In the genomic region with DNA sequence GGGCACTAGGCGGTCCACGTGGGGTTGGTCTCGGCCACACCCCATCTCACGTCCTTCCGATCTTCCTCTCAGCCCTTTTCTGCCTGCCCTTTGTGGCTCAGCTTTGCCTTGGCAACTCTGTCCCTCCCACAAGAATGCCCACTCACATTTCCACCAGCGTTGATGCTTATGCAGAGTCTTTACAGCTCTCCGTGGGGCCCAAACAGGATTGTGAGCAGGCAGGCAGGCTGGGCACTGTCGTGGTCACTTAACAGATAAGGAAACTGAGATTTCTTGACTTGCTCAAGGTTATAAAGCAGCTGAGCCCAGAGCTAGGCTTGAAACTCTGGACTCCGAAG, we compare ENCODE assay signal across 31 cellular contexts.
A peak's percentile ranks its signal among the peaks of the same experiment; 100 is the strongest.
DNase-seq lines count a peak whose midpoint lies in the region; ATAC-seq and TF ChIP-seq lines count a peak whose summit lies in the region.
"Had no signal": no experiment of that assay in that cellular context is flagged by ENCODE, and none has a peak within 500 bp of the region (broad histone marks: within the 10 kb centered on the region; RNA-seq: fewer than 3 reads in every experiment).

No MANE protein-coding gene starts in this region.

- peak overlapping the region; percentile 44; the same call in 1 of the 2 replicates for H4K5ac ChIP-seq in IMR-90 (ENCODE audit: low read depth, low read length)

- H3K36me3 ChIP-seq in IMR-90 (ENCODE audit: control insufficient read depth, insufficient read depth, low read length) (no peaks in the 10 kb centered on the region), esophagus muscularis mucosa (no peaks in the 10 kb centered on the region), ovary (no peaks in the 10 kb centered on the region), subcutaneous abdominal adipose tissue (ENCODE audit: control insufficient read depth in 5 of 5, insufficient read depth in 5 of 5, low read length in 5 of 5) (no peaks in the 10 kb centered on the region)
- H3K36me3 ChIP-seq: adrenal gland, pancreas, right lobe of liver, SJCRH30 had no signal

- peaks cover 15% of the 10 kb centered on the region for H3K27me3 Mint-ChIP-seq in activated CD4-positive, alpha-beta memory T cell treated with anti-CD3 and anti-CD28 coated beads for 36 hours
- peaks cover 10% of the 10 kb centered on the region for H3K27me3 Mint-ChIP-seq in activated T-cell treated with anti-CD3 and anti-CD28 coated beads, Interleukin-2, amount 50 U/mL, for 24 hours

- H3K4me1 ChIP-seq in IMR-90 (ENCODE audit: control insufficient read depth, insufficient read depth, low read length): peaks cover 21% of the 10 kb centered on the region
- peaks cover 36 to 51% (median 40%) of the 10 kb centered on the region in 4 donors for H3K4me1 ChIP-seq in esophagus muscularis mucosa
- peaks cover 15% of the 10 kb centered on the region for H3K4me1 ChIP-seq in ovary (ENCODE audit: insufficient read depth)
- peaks cover 19 to 69% (median 42%) of the 10 kb centered on the region in 5 donors for H3K4me1 ChIP-seq in subcutaneous abdominal adipose tissue (ENCODE audit: control insufficient read depth in 5 of 5, insufficient read depth in 5 of 5, low read length in 5 of 5)
- H3K4me1 ChIP-seq: adrenal gland, Caco-2, pancreas had no signal

- H3K9me3 Mint-ChIP-seq in activated CD4-positive, alpha-beta memory T cell treated with anti-CD3 and anti-CD28 coated beads for 36 hours: no peaks in the 10 kb centered on the region
- no peaks in the 10 kb centered on the region for H3K9me3 Mint-ChIP-seq in activated T-cell treated with anti-CD3 and anti-CD28 coated beads, Interleukin-2, amount 50 U/mL, for 24 hours
- H3K9me3 Mint-ChIP-seq: activated CD4-positive, alpha-beta T cell treated with anti-CD3 and anti-CD28 coated beads, Interleukin-2, amount 10 ng/mL, durations not matched to agents 24 days and 14 days; activated T-cell treated with anti-CD3 and anti-CD28 coated beads, Interleukin-2, amount 50 U/mL, for 4 hours; natural killer cell treated with Interleukin-12 subunit alpha and Interleukin-12 subunit beta and Interleukin-15 and Interleukin-18, amount 100 ng/mL, for 72 hours; stimulated activated naive CD8-positive, alpha-beta T cell treated with anti-CD3 and anti-CD28 coated beads, Interleukin-15, Interleukin-2, amounts not matched to agents 100 ng/mL and 50 ng/mL, for 24 hours had no signal

- no peaks in the 10 kb centered on the region for H3K79me1 ChIP-seq in IMR-90 (ENCODE audit: low read depth in 1 of 2, low read length in 2 of 2)

- ATAC-seq in IMR-90 (ENCODE audit: low read depth): no peak
- ATAC-seq: activated T-cell treated with anti-CD3 and anti-CD28 coated beads, Interleukin-2, amount 50 U/mL, for 4 hours; foreskin keratinocyte; natural killer cell treated with Interleukin-12 subunit alpha and Interleukin-12 subunit beta and Interleukin-15 and Interleukin-18, amount 100 ng/mL, for 72 hours; Panc1; right lobe of liver had no signal

- H3K4me3 ChIP-seq in IMR-90 (ENCODE audit: insufficient read depth, low read depth, low read length) (no peak overlapping the region), esophagus muscularis mucosa (no peak overlapping the region), ovary (no peak overlapping the region), subcutaneous abdominal adipose tissue (ENCODE audit: low read depth in 1 of 5, low read length in 5 of 5) (peak overlapping the region in 1 of 5 donors; percentile 28)
- H3K4me3 ChIP-seq: adrenal gland, hepatocyte, pancreas, right lobe of liver, SJCRH30 had no signal

- H4K20me1 ChIP-seq in IMR-90 (ENCODE audit: insufficient read depth, low read length): no peaks in the 10 kb centered on the region

- no peak overlapping the region for H3K27ac Mint-ChIP-seq in activated CD4-positive, alpha-beta memory T cell treated with anti-CD3 and anti-CD28 coated beads for 36 hours
- no peak overlapping the region for H3K27ac Mint-ChIP-seq in activated T-cell treated with anti-CD3 and anti-CD28 coated beads, Interleukin-2, amount 50 U/mL, for 24 hours
- H3K27ac Mint-ChIP-seq: activated CD4-positive, alpha-beta T cell treated with anti-CD3 and anti-CD28 coated beads, Interleukin-2, amount 10 ng/mL, durations not matched to agents 24 days and 14 days; brain; natural killer cell treated with Interleukin-12 subunit alpha and Interleukin-12 subunit beta and Interleukin-15 and Interleukin-18, amount 100 ng/mL, for 72 hours; stimulated activated naive CD8-positive, alpha-beta T cell treated with anti-CD3 and anti-CD28 coated beads, Interleukin-15, Interleukin-2, amounts not matched to agents 100 ng/mL and 50 ng/mL, for 24 hours had no signal

- H3K27ac ChIP-seq in IMR-90 (ENCODE audit: insufficient read depth, low read length): no peak overlapping the region
- peak overlapping the region; percentile 34 to 72 (median 64) for H3K27ac ChIP-seq in esophagus muscularis mucosa (replicated peaks in 1 of 4)
- H3K27ac ChIP-seq in ovary: peak overlapping the region; percentile 44 to 64
- peak overlapping the region; percentile 56 for H3K27ac ChIP-seq in subcutaneous abdominal adipose tissue (ENCODE audit: low read depth, low read length)
- H3K27ac ChIP-seq: foreskin keratinocyte, hepatocyte, pancreas, right lobe of liver, SJCRH30 had no signal

- CTCF ChIA-PET in IMR-90 (lab: Yijun Ruan, JAX): no interaction called here
- CTCF ChIA-PET in activated CD4-positive, alpha-beta memory T cell treated with anti-CD3 and anti-CD28 coated beads for 36 hours (lab: Charles Lee): interaction anchor here (1.3 kb wide), 1 partner anchor 13 kb away, joined by 3 read pairs; no protein-coding TSS in a partner anchor

- WGBS in IMR-90 (ENCODE audit: extremely low coverage in 2 of 2, insufficient read length in 1 of 2), 2 experiments: 88% methylated on average over 5 of the region's 9 CpGs; no CpG with 5 or more reads in 1 of the 2 experiments
- 74% methylated on average over 9 of the region's 9 CpGs for WGBS in esophagus muscularis mucosa
- 22 to 43% (median 40%) methylated on average over 9 of the region's 9 CpGs for WGBS in ovary, 3 donors

- no peak overlapping the region for H2AK9ac ChIP-seq in IMR-90 (replicated peaks; ENCODE audit: low read depth, low read length, poor library complexity)

- H2AK5ac ChIP-seq in IMR-90 (ENCODE audit: low read depth, low read length): peak overlapping the region; percentile 77; the same call in 1 of the 2 replicates

- no peak for DNase-seq in IMR-90
- no peak for DNase-seq in esophagus muscularis mucosa (ENCODE audit: extremely low spot score)
- no peak for DNase-seq in ovary
- no peak for DNase-seq in activated CD4-positive, alpha-beta memory T cell treated with anti-CD3 and anti-CD28 coated beads for 36 hours
- no peak for DNase-seq in activated T-cell treated with anti-CD3 and anti-CD28 coated beads, Interleukin-2, amount 50 U/mL, for 24 hours
- DNase-seq in dermis blood vessel endothelial cell: no peak
- no peak for DNase-seq in H4 (ENCODE audit: low spot score)
- DNase-seq: activated CD4-positive, alpha-beta T cell treated with anti-CD3 and anti-CD28 coated beads, Interleukin-2, amount 10 ng/mL, durations not matched to agents 24 days and 14 days; activated naive CD4-positive, alpha-beta T cell; activated T-cell treated with anti-CD3 and anti-CD28 coated beads, Interleukin-2, amount 50 U/mL, for 4 hours; adrenal gland; C1 segment of cervical spinal cord; Caco-2; effector CD4-positive, alpha-beta T cell; foreskin keratinocyte; KBM-7; midbrain; NCI-H1417; NCI-H2081; NCI-H226; NCI-H69; pancreas; right lobe of liver; T1000 had no signal

- TF ChIP-seq POLR2A in IMR-90 (IDR thresholded peaks at IDR 0.05; ENCODE audit: low read depth, low read length): no peak
- TF ChIP-seq POLR2A in esophagus muscularis mucosa (IDR thresholded peaks at IDR 0.05; ENCODE audit: low read depth): no peak
- no peak for TF ChIP-seq POLR2A in ovary (IDR thresholded peaks at IDR 0.05)

- H4K8ac ChIP-seq in IMR-90 (ENCODE audit: low read depth in 2 of 2, low read length in 2 of 2): peak overlapping the region in 1 of 2 experiments; percentile 8; a peak in 1 of 4 replicates

- in situ Hi-C loops in IMR-90 (cut with MboI; ENCODE audit: low sequenced_read_pairs): no loop called here

- H3K4me1 Mint-ChIP-seq in activated CD4-positive, alpha-beta memory T cell treated with anti-CD3 and anti-CD28 coated beads for 36 hours (ENCODE audit: low read depth): no peaks in the 10 kb centered on the region
- H3K4me1 Mint-ChIP-seq in activated T-cell treated with anti-CD3 and anti-CD28 coated beads, Interleukin-2, amount 50 U/mL, for 24 hours (ENCODE audit: low read depth): no peaks in the 10 kb centered on the region

- BruUV-seq in IMR-90 (replicated peaks; lab: Mats Ljungman, UMichigan): no TSS peak

- no peak overlapping the region for H3K4me3 Mint-ChIP-seq in activated CD4-positive, alpha-beta memory T cell treated with anti-CD3 and anti-CD28 coated beads for 36 hours
- H3K4me3 Mint-ChIP-seq in activated T-cell treated with anti-CD3 and anti-CD28 coated beads, Interleukin-2, amount 50 U/mL, for 24 hours: no peak overlapping the region
- H3K4me3 Mint-ChIP-seq: activated CD4-positive, alpha-beta T cell treated with anti-CD3 and anti-CD28 coated beads, Interleukin-2, amount 10 ng/mL, durations not matched to agents 24 days and 14 days; activated T-cell treated with anti-CD3 and anti-CD28 coated beads, Interleukin-2, amount 50 U/mL, for 4 hours; brain; natural killer cell treated with Interleukin-12 subunit alpha and Interleukin-12 subunit beta and Interleukin-15 and Interleukin-18, amount 100 ng/mL, for 72 hours; stimulated activated naive CD8-positive, alpha-beta T cell treated with anti-CD3 and anti-CD28 coated beads, Interleukin-15, Interleukin-2, amounts not matched to agents 100 ng/mL and 50 ng/mL, for 24 hours had no signal

- 0 out of 2 replicates have a peak overlapping the region, but pooled peaks have one; percentile 15 for H4K91ac ChIP-seq in IMR-90 (ENCODE audit: insufficient read depth, low read depth, low read length)

- dilution Hi-C loops in IMR-90 (cut with HindIII; ENCODE audit: low sequenced_read_pairs, unreplicated experiment): no loop called here

- peak overlapping the region; percentile 62; the same call in 1 of the 2 replicates for H3K18ac ChIP-seq in IMR-90 (ENCODE audit: low read depth, low read length)

- H2BK20ac ChIP-seq in IMR-90 (ENCODE audit: low read depth, low read length): peak overlapping the region; percentile 20; the same call in 1 of the 2 replicates

- H3K9me1 ChIP-seq in IMR-90 (ENCODE audit: insufficient read depth, low read length): peaks cover 16% of the 10 kb centered on the region

- POLR2A ChIA-PET in IMR-90 (lab: Charles Lee; ENCODE audit: unreplicated experiment): interaction anchor here (1.3 kb wide), 1 partner anchor 10 kb away, joined by 5 read pairs; no protein-coding TSS in a partner anchor
- POLR2A ChIA-PET in activated CD4-positive, alpha-beta memory T cell treated with anti-CD3 and anti-CD28 coated beads for 36 hours (lab: Charles Lee): no interaction called here

- no peak overlapping the region for H3K14ac ChIP-seq in IMR-90 (replicated peaks; ENCODE audit: low read depth, low read length)

- peak overlapping the region; percentile 38; the same call in 2 of the 3 replicates for H2BK15ac ChIP-seq in IMR-90 (ENCODE audit: low read depth, low read length)

- no peak overlapping the region for H3K4me2 ChIP-seq in IMR-90 (ENCODE audit: low read depth, low read length)
- H3K4me2 ChIP-seq: hepatocyte had no signal

- H2BK5ac ChIP-seq in IMR-90 (ENCODE audit: low read depth, low read length, poor library complexity, severe bottlenecking): no peak overlapping the region

- H3K9ac ChIP-seq in IMR-90 (ENCODE audit: low read depth, low read length): no peak overlapping the region
- peak overlapping the region in 2 of 5 donors; percentile 43 to 57 for H3K9ac ChIP-seq in subcutaneous abdominal adipose tissue (ENCODE audit: low read length in 5 of 5)

- H2BK120ac ChIP-seq in IMR-90 (ENCODE audit: low read depth, low read length): peak overlapping the region; percentile 3

- intact Hi-C loops in IMR-90 (cut with micrococcal nuclease): no loop called here
- intact Hi-C loops in esophagus muscularis mucosa (cut with DNase I): no loop called here
- intact Hi-C loops in ovary (cut with DNase I): no loop called here
- intact Hi-C loops in activated CD4-positive, alpha-beta memory T cell treated with anti-CD3 and anti-CD28 coated beads for 36 hours (cut with micrococcal nuclease): no loop called here

- TF ChIP-seq RAD21 in IMR-90 (IDR thresholded peaks at IDR 0.05; ENCODE audit: low read length): no peak

- 0 out of 2 replicates have a peak overlapping the region, but pooled peaks have one; percentile 12 for H3K4ac ChIP-seq in IMR-90 (ENCODE audit: low read depth, low read length)

- TF ChIP-seq EP300 in esophagus muscularis mucosa (IDR thresholded peaks at IDR 0.05) (no peak), ovary (IDR thresholded peaks at IDR 0.05) (no peak)

- TF ChIP-seq CTCF in IMR-90 (conservative IDR thresholded peaks at IDR 0.05; ENCODE audit: low read depth, low read length): no peak
- TF ChIP-seq CTCF in esophagus muscularis mucosa (IDR thresholded peaks at IDR 0.05): no peak
- no peak for TF ChIP-seq CTCF in ovary (IDR thresholded peaks at IDR 0.05)

- H2AFZ ChIP-seq in IMR-90 (replicated peaks; ENCODE audit: low read length, poor library complexity): peak overlapping the region; percentile 37
- H2AFZ ChIP-seq: hepatocyte had no signal

- no peak overlapping the region for H3K56ac ChIP-seq in IMR-90 (ENCODE audit: extremely low read depth, insufficient read depth, low read length)

- peaks cover 6% of the 10 kb centered on the region; the same call in 1 of the 2 replicates for H3K27me3 ChIP-seq in IMR-90 (ENCODE audit: control insufficient read depth, insufficient read depth, low read length)
- no peaks in the 10 kb centered on the region for H3K27me3 ChIP-seq in esophagus muscularis mucosa
- no peaks in the 10 kb centered on the region for H3K27me3 ChIP-seq in ovary
- no peaks in the 10 kb centered on the region for H3K27me3 ChIP-seq in subcutaneous abdominal adipose tissue (ENCODE audit: control insufficient read depth in 5 of 5, insufficient read depth in 4 of 5, low read length in 5 of 5)
- H3K27me3 ChIP-seq: adrenal gland, foreskin keratinocyte, hepatocyte, pancreas, right lobe of liver, SJCRH30 had no signal

- H3K23ac ChIP-seq in IMR-90 (ENCODE audit: low read depth, low read length): no peak overlapping the region

- no peaks in the 10 kb centered on the region for H3K36me3 Mint-ChIP-seq in activated CD4-positive, alpha-beta memory T cell treated with anti-CD3 and anti-CD28 coated beads for 36 hours
- H3K36me3 Mint-ChIP-seq in activated T-cell treated with anti-CD3 and anti-CD28 coated beads, Interleukin-2, amount 50 U/mL, for 24 hours (ENCODE audit: low read depth): no peaks in the 10 kb centered on the region
- H3K36me3 Mint-ChIP-seq: natural killer cell treated with Interleukin-12 subunit alpha and Interleukin-12 subunit beta and Interleukin-15 and Interleukin-18, amount 100 ng/mL, for 72 hours had no signal

- H3K9me3 ChIP-seq in IMR-90 (ENCODE audit: control insufficient read depth, insufficient read depth, low read length): peaks cover under 1% of the 10 kb centered on the region; the same call in 1 of the 2 replicates
- H3K9me3 ChIP-seq in esophagus muscularis mucosa: no peaks in the 10 kb centered on the region
- no peaks in the 10 kb centered on the region for H3K9me3 ChIP-seq in ovary
- peaks cover 0 to under 1% (median 0%) of the 10 kb centered on the region in 5 donors for H3K9me3 ChIP-seq in subcutaneous abdominal adipose tissue (ENCODE audit: control insufficient read depth in 5 of 5, low read length in 5 of 5)
- H3K9me3 ChIP-seq: adrenal gland, Caco-2, pancreas, right lobe of liver, SJCRH30 had no signal
